8 cellular contexts compared by ENCODE assay signal in the genomic region with DNA sequence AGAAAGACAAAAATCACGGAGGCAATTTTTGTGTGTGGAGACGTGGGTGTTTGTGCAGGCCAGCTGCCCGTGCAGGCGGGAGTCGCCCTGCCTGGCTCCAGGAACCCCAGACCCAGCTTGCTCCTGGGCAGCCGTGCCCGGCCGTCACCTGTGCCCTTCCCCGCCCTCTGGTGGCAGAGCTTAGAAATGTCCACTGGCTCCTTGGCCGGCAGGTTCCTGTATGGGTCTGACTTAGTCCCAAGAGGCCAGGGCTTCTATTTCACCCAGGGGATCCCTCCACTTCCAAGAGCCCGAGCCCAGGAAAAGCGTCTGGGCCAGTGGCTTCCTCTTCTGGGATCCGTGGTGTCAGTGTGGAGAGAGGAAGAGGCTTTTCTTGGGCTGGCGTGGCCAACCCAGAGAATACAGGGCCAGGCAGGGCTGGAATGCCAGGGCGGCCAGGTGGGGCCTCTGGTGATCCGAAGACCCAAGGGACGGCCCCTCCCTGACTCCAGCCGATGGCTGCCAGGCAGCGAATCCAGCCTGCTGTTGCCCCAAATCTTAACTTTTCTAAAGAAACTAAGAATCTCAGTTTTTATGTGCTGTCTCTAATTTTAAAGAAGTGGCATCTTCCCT.
A peak's percentile ranks its signal among the peaks of the same experiment; 100 is the strongest.
DNase-seq lines count a peak whose midpoint lies in the region; ATAC-seq lines count a peak whose summit lies in the region.

No MANE protein-coding gene starts in this region.

- no peaks in the 10 kb centered on the region for H3K9me3 ChIP-seq in right cardiac atrium (ENCODE audit: control insufficient read depth, low read length)

- DNase-seq in activated T-cell treated with anti-CD3 and anti-CD28 coated beads, Interleukin-2, amount 50 U/mL, for 72 hours, result peak; percentile 10 to 30
- no peak for DNase-seq in activated T-cell treated with anti-CD3 and anti-CD28 coated beads, Interleukin-2, amount 50 U/mL, for 4 hours
- DNase-seq in SK-MEL-5 (ENCODE audit: low read depth, low spot score), result peak; percentile 51
- DNase-seq in right cardiac atrium, result peak; percentile 60 to 75 (median 74)
- peak; percentile 23 to 56 for DNase-seq in stimulated activated effector memory CD8-positive, alpha-beta T cell treated with anti-CD3 and anti-CD28 coated beads, Interleukin-12 subunit alpha, Interleukin-12 subunit beta, amount 100 ng/mL, for 72 hours (ENCODE audit: low spot score in 2 of 2)
- no peak for DNase-seq in AG08396 (ENCODE audit: low spot score)
- DNase-seq in T-helper 9 cell, result no peak

- 18% methylated on average over 19 of the region's 19 CpGs for WGBS in right cardiac atrium

- H3K27me3 ChIP-seq in right cardiac atrium (ENCODE audit: control insufficient read depth, insufficient read depth), result no peaks in the 10 kb centered on the region

- no peaks in the 10 kb centered on the region for H3K4me1 Mint-ChIP-seq in activated T-cell treated with anti-CD3 and anti-CD28 coated beads, Interleukin-2, amount 50 U/mL, for 72 hours (ENCODE audit: low read depth)
- H3K4me1 Mint-ChIP-seq in activated T-cell treated with anti-CD3 and anti-CD28 coated beads, Interleukin-2, amount 50 U/mL, for 4 hours (ENCODE audit: low read depth), result peaks cover 1% of the 10 kb centered on the region
- H3K4me1 Mint-ChIP-seq in stimulated activated effector memory CD8-positive, alpha-beta T cell treated with anti-CD3 and anti-CD28 coated beads, Interleukin-12 subunit alpha, Interleukin-12 subunit beta, amount 100 ng/mL, for 72 hours, result peaks cover 15% of the 10 kb centered on the region

- ATAC-seq in activated T-cell treated with anti-CD3 and anti-CD28 coated beads, Interleukin-2, amount 50 U/mL, for 72 hours (replicated peaks in 1 of 2), result no peak
- ATAC-seq in activated T-cell treated with anti-CD3 and anti-CD28 coated beads, Interleukin-2, amount 50 U/mL, for 4 hours, result no peak
- peak; percentile 74 for ATAC-seq in HG03103 (IDR thresholded peaks at IDR 0.05; ENCODE audit: low read depth, unreplicated experiment)
- peak; percentile 48 to 79 for ATAC-seq in right cardiac atrium
- ATAC-seq in stimulated activated effector memory CD8-positive, alpha-beta T cell treated with anti-CD3 and anti-CD28 coated beads, Interleukin-12 subunit alpha, Interleukin-12 subunit beta, amount 100 ng/mL, for 72 hours, result peak; percentile 55

- peaks cover 2% of the 10 kb centered on the region in 2 donors for H3K36me3 Mint-ChIP-seq in activated T-cell treated with anti-CD3 and anti-CD28 coated beads, Interleukin-2, amount 50 U/mL, for 72 hours (ENCODE audit: insufficient read depth in 2 of 2)
- H3K36me3 Mint-ChIP-seq in activated T-cell treated with anti-CD3 and anti-CD28 coated beads, Interleukin-2, amount 50 U/mL, for 4 hours (ENCODE audit: insufficient read depth), result no peaks in the 10 kb centered on the region
- H3K36me3 Mint-ChIP-seq in stimulated activated effector memory CD8-positive, alpha-beta T cell treated with anti-CD3 and anti-CD28 coated beads, Interleukin-12 subunit alpha, Interleukin-12 subunit beta, amount 100 ng/mL, for 72 hours, result no peaks in the 10 kb centered on the region

- no peak overlapping the region for H3K4me3 Mint-ChIP-seq in activated T-cell treated with anti-CD3 and anti-CD28 coated beads, Interleukin-2, amount 50 U/mL, for 72 hours
- no peak overlapping the region for H3K4me3 Mint-ChIP-seq in activated T-cell treated with anti-CD3 and anti-CD28 coated beads, Interleukin-2, amount 50 U/mL, for 4 hours
- peak overlapping the region; percentile 53 for H3K4me3 Mint-ChIP-seq in stimulated activated effector memory CD8-positive, alpha-beta T cell treated with anti-CD3 and anti-CD28 coated beads, Interleukin-12 subunit alpha, Interleukin-12 subunit beta, amount 100 ng/mL, for 72 hours

- no peaks in the 10 kb centered on the region for H3K4me1 ChIP-seq in right cardiac atrium (ENCODE audit: control insufficient read depth, insufficient read depth, low read length)

- peaks cover 6% of the 10 kb centered on the region for H3K27me3 Mint-ChIP-seq in activated T-cell treated with anti-CD3 and anti-CD28 coated beads, Interleukin-2, amount 50 U/mL, for 72 hours (ENCODE audit: low read depth)
- H3K27me3 Mint-ChIP-seq in activated T-cell treated with anti-CD3 and anti-CD28 coated beads, Interleukin-2, amount 50 U/mL, for 4 hours (ENCODE audit: low read depth), result peaks cover 6% of the 10 kb centered on the region

- H3K27ac ChIP-seq in right cardiac atrium (ENCODE audit: low read length), result no peak overlapping the region

- in situ Hi-C loops in SK-MEL-5 (cut with HindIII; ENCODE audit: low pct_unique_long_range_greater_than_20kb, low sequenced_read_pairs), result no loop called here

- no peak overlapping the region for H3K4me3 ChIP-seq in right cardiac atrium (ENCODE audit: low read length)

- H3K27ac Mint-ChIP-seq in activated T-cell treated with anti-CD3 and anti-CD28 coated beads, Interleukin-2, amount 50 U/mL, for 72 hours, result no peak overlapping the region
- peak overlapping the region; percentile 97 for H3K27ac Mint-ChIP-seq in stimulated activated effector memory CD8-positive, alpha-beta T cell treated with anti-CD3 and anti-CD28 coated beads, Interleukin-12 subunit alpha, Interleukin-12 subunit beta, amount 100 ng/mL, for 72 hours

- intact Hi-C loops in right cardiac atrium (cut with DNase I), result loop anchor here in 2 of 4 donors (10.0 kb wide), 1 partner anchor 123 kb away; a partner anchor contains a TSS

- peaks cover 0 to 3% of the 10 kb centered on the region in 2 donors for H3K9me3 Mint-ChIP-seq in activated T-cell treated with anti-CD3 and anti-CD28 coated beads, Interleukin-2, amount 50 U/mL, for 72 hours
- peaks cover 5% of the 10 kb centered on the region for H3K9me3 Mint-ChIP-seq in activated T-cell treated with anti-CD3 and anti-CD28 coated beads, Interleukin-2, amount 50 U/mL, for 4 hours
- H3K9me3 Mint-ChIP-seq in stimulated activated effector memory CD8-positive, alpha-beta T cell treated with anti-CD3 and anti-CD28 coated beads, Interleukin-12 subunit alpha, Interleukin-12 subunit beta, amount 100 ng/mL, for 72 hours, result no peaks in the 10 kb centered on the region

Comparison
In these comparisons a context has a peak if more than half of its experiments do, and no peak if none do; other contexts are left out.
1. DNase-seq: peak in activated T-cell treated with anti-CD3 and anti-CD28 coated beads, Interleukin-2, amount 50 U/mL, for 72 hours (2 of 2), SK-MEL-5 (single experiment), right cardiac atrium (3 of 3) and stimulated activated effector memory CD8-positive, alpha-beta T cell treated with anti-CD3 and anti-CD28 coated beads, Interleukin-12 subunit alpha, Interleukin-12 subunit beta, amount 100 ng/mL, for 72 hours (2 of 2); none in activated T-cell treated with anti-CD3 and anti-CD28 coated beads, Interleukin-2, amount 50 U/mL, for 4 hours (single experiment), AG08396 (single experiment) and T-helper 9 cell (single experiment).
2. ATAC-seq: peak in HG03103 (single experiment), right cardiac atrium (2 of 2) and stimulated activated effector memory CD8-positive, alpha-beta T cell treated with anti-CD3 and anti-CD28 coated beads, Interleukin-12 subunit alpha, Interleukin-12 subunit beta, amount 100 ng/mL, for 72 hours (single experiment); none in activated T-cell treated with anti-CD3 and anti-CD28 coated beads, Interleukin-2, amount 50 U/mL, for 72 hours (0 of 2) and activated T-cell treated with anti-CD3 and anti-CD28 coated beads, Interleukin-2, amount 50 U/mL, for 4 hours (0 of 2).